Comparison of ENCODE assay signal across 8 cellular contexts in genomic region chr3:107064445-107065060, GRCh38.
DNase-seq lines count a peak whose midpoint lies in the region; ATAC-seq, FAIRE-seq and TF ChIP-seq lines count a peak whose summit lies in the region.

No MANE protein-coding gene starts in this region.

- peak; percentile 86 for FAIRE-seq in GM19239 (lab: Jason Lieb, UNC)
- peak; percentile 66 for FAIRE-seq in HepG2 (lab: Jason Lieb, UNC)

- under 1% methylated on average over 8 of the region's 8 CpGs for WGBS in HepG2 (ENCODE audit: low lambda C conversion rate)

- H3K27me3 ChIP-seq in colonic mucosa (no peaks in the 10 kb centered on the region), HepG2 (ENCODE audit: control insufficient read depth in 1 of 2, insufficient read depth in 2 of 2, low read length in 2 of 2) (no peaks in the 10 kb centered on the region)

- H3K36me3 ChIP-seq in colonic mucosa (no peaks in the 10 kb centered on the region), HepG2 (replicated peaks in 1 of 2; ENCODE audit: control insufficient read depth in 1 of 2, insufficient read depth in 2 of 2, low read length in 2 of 2) (no peaks in the 10 kb centered on the region)

- TF ChIP-seq POLR2A in HepG2 (IDR thresholded peaks at IDR 0.05; ENCODE audit: insufficient read depth in 1 of 2, low read depth in 2 of 2, low read length in 2 of 2), result no peak

- no peak overlapping the region for H3K9ac ChIP-seq in colonic mucosa (ENCODE audit: low read depth in 2 of 2, low read length in 2 of 2)
- no peak overlapping the region for H3K9ac ChIP-seq in HepG2 (ENCODE audit: insufficient read depth, low read depth, low read length)

- DNase-seq in GM19239 (ENCODE audit: insufficient read length, low spot score) (peak; percentile 53), NCI-H2196 treated with DMSO at 0.1 percent for 48 hours (lab: John Stamatoyannopoulos, UW; ENCODE audit: unreplicated experiment) (peak; percentile 52), colonic mucosa (peak; percentile 64), HepG2 (ENCODE audit: low spot score) (peak; percentile 44)
- peak; percentile 19 for DNase-seq in stimulated activated CD8-positive, alpha-beta memory T cell treated with anti-CD3 and anti-CD28 coated beads, Interleukin-12 subunit alpha, Interleukin-12 subunit beta, amount 100 ng/mL, for 1 hour (ENCODE audit: low read depth)

- no peak overlapping the region for H3K4me3 ChIP-seq in colonic mucosa
- no peak overlapping the region for H3K4me3 ChIP-seq in HepG2 (replicated peaks in 1 of 3; ENCODE audit: insufficient read depth in 1 of 3, low read depth in 2 of 3, low read length in 3 of 3)

- POLR2A ChIA-PET in HepG2 (lab: Yijun Ruan, JAX), result no interaction called here

- H2AFZ ChIP-seq in HepG2 (ENCODE audit: low read length), result no peak overlapping the region

- no TSS peak for BruUV-seq in HepG2 (replicated peaks; lab: Mats Ljungman, UMichigan)

- no peaks in the 10 kb centered on the region for H3K9me3 ChIP-seq in colonic mucosa
- H3K9me3 ChIP-seq in HepG2 (ENCODE audit: low read length), result no peaks in the 10 kb centered on the region

- peak; percentile 97 for ATAC-seq in HG03280 (IDR thresholded peaks at IDR 0.05; ENCODE audit: unreplicated experiment)
- peak; percentile 48 to 68 for ATAC-seq in activated CD4-positive, CD25-positive, alpha-beta regulatory T cell treated with anti-CD3 and anti-CD28 coated beads, Interleukin-2, amount 50 U/mL, for 24 hours
- ATAC-seq in HepG2, result peak; percentile 90

- in situ Hi-C loops in HepG2 (cut with HindIII; ENCODE audit: extremely low pct_ligation_motif_present, low pct_unique_long_range_greater_than_20kb), result no loop called here

- H3K4me2 ChIP-seq in HepG2 (ENCODE audit: low read depth, low read length), result no peak overlapping the region

- TF ChIP-seq RAD21 in HepG2 (CRISPR knock-in tag; IDR thresholded peaks at IDR 0.05), result peak; percentile 41; the same call in 1 of the 2 replicates

- peak; percentile 86 for TF ChIP-seq CTCF in C4-2B (conservative IDR thresholded peaks at IDR 0.05)
- peak; percentile 69 for TF ChIP-seq CTCF in colonic mucosa (IDR thresholded peaks at IDR 0.05)
- peak; percentile 81 for TF ChIP-seq CTCF in HepG2 (CRISPR knock-in tag; IDR thresholded peaks at IDR 0.05)

- H3K27ac ChIP-seq in C4-2B, result no peak overlapping the region
- H3K27ac ChIP-seq in colonic mucosa, result no peak overlapping the region
- H3K27ac ChIP-seq in HepG2 (ENCODE audit: extremely low read length, insufficient read depth, low read length), result no peak overlapping the region

- H3K4me1 ChIP-seq in colonic mucosa (no peaks in the 10 kb centered on the region), HepG2 (ENCODE audit: insufficient read depth, low read length) (no peaks in the 10 kb centered on the region)

- no peak for TF ChIP-seq EP300 in HepG2 (IDR thresholded peaks at IDR 0.05; ENCODE audit: low read depth in 2 of 2, low read length in 2 of 2)
- TF ChIP-seq EP300 in HepG2 (CRISPR knock-in tag; IDR thresholded peaks at IDR 0.05; ENCODE audit: borderline replicate concordance), result no peak

- no peaks in the 10 kb centered on the region for H4K20me1 ChIP-seq in HepG2 (ENCODE audit: insufficient read depth, low read length)

- H3K79me2 ChIP-seq in HepG2 (ENCODE audit: insufficient read depth, low read length), result no peaks in the 10 kb centered on the region

- intact Hi-C loops in colonic mucosa (cut with DNase I), result no loop called here
- intact Hi-C loops in HepG2 (cut with micrococcal nuclease; ENCODE audit: unreplicated experiment), result loop anchor here (1.0 kb wide), 1 partner anchor 239 kb away; no protein-coding TSS in a partner anchor

- CTCF ChIA-PET in HepG2 (lab: Yijun Ruan, JAX; ENCODE audit: low intra/inter-chr PET ratio, low total read pairs), result interaction anchor here (1.1 kb wide), 1 partner anchor 240 kb away, joined by 5 read pairs; no protein-coding TSS in a partner anchor

TF ChIP-seq in HepG2, 621 proteins besides CTCF, POLR2A, EP300 and RAD21:
- TF ChIP-seq NR2F6 (IDR thresholded peaks at IDR 0.05) (peak; percentile 52), NR2F6 (CRISPR knock-in tag; IDR thresholded peaks at IDR 0.05) (0 out of 2 replicates have a peak, but pooled peaks have one; percentile 24), SMAD3 (CRISPR knock-in tag; IDR thresholded peaks at IDR 0.05) (no peak), STAG1 (CRISPR knock-in tag; IDR thresholded peaks at IDR 0.05) (peak; percentile 84), ELF3 (CRISPR knock-in tag; IDR thresholded peaks at IDR 0.05) (0 out of 2 replicates have a peak, but pooled peaks have one; percentile 27), IRF1 (CRISPR knock-in tag; IDR thresholded peaks at IDR 0.05; ENCODE audit: low read depth) (no peak)
TF ChIP-seq in HepG2: peak in this region for 3.
